Comparison of ENCODE assay signal across 11 cellular contexts in genomic region chr6:88141641-88142298, GRCh38. TPM values are rescaled to one million over a fixed set of nuclear protein-coding genes. Genes with fewer than 3 reads are reported as not detected.
DNase-seq lines count a peak whose midpoint lies in the region; ATAC-seq, FAIRE-seq and TF ChIP-seq lines count a peak whose summit lies in the region.
"Had no signal": no experiment of that assay in that cellular context is flagged by ENCODE, and none has a peak within 500 bp of the region (broad histone marks: within the 10 kb centered on the region; RNA-seq: fewer than 3 reads in every experiment).

No MANE protein-coding gene starts in this region.

- H3K27ac Mint-ChIP-seq in T-helper 17 cell = no peak overlapping the region
- H3K27ac Mint-ChIP-seq: activated T-helper 2 cell treated with anti-CD3 and anti-CD28 coated beads, Interferon-gamma antibody, Interleukin-2, Interleukin-4, amounts not matched to agents 10 μg/mL and 5 μg/mL and 100 μg/mL, durations not matched to agents 14 hours and 24 hours and 36 hours had no signal

- intact Hi-C loops in left colon (cut with DNase I, micrococcal nuclease) = no loop called here

- FAIRE-seq in GM12892 (lab: Jason Lieb, UNC) = peak; percentile 99

- DNase-seq in GM12892 (ENCODE audit: insufficient read length) (peak; percentile 34), T-helper 17 cell (no peak), NCI-H446 treated with DMSO at 0.1 percent for 48 hours (lab: John Stamatoyannopoulos, UW) (no peak), left colon (no peak), NCI-H2081 treated with DMSO at 0.1 percent for 48 hours (lab: John Stamatoyannopoulos, UW) (no peak), cerebellar nuclear complex (lab: John Stamatoyannopoulos, UW) (no peak)
- DNase-seq: NCI-H2107 had no signal

- H3K4me3 Mint-ChIP-seq in T-helper 17 cell = no peak overlapping the region

- peaks cover 21% of the 10 kb centered on the region for H3K27me3 Mint-ChIP-seq in T-helper 17 cell

- H3K9me3 ChIP-seq in T-helper 17 cell (ENCODE audit: control insufficient read depth, low read length, poor library complexity, severe bottlenecking) = no peaks in the 10 kb centered on the region

- H3K4me1 Mint-ChIP-seq in T-helper 17 cell = peaks cover 2% of the 10 kb centered on the region

- TF ChIP-seq POLR2A in GM12892 (IDR thresholded peaks at IDR 0.05; ENCODE audit: low read depth, low read length) = no peak

- no peaks in the 10 kb centered on the region for H3K36me3 Mint-ChIP-seq in T-helper 17 cell (ENCODE audit: low read depth)

- peak; percentile 91 for ATAC-seq in GM19468 (IDR thresholded peaks at IDR 0.05; ENCODE audit: extremely low read depth, unreplicated experiment)
- peak; percentile 84 for ATAC-seq in HG03045 (IDR thresholded peaks at IDR 0.05; ENCODE audit: unreplicated experiment)
- ATAC-seq in T-helper 17 cell = peak; percentile 84
- no peak for ATAC-seq in left colon

RNA-seq across cellular contexts. Expression of gene CNR1, which starts 24.4 kb away (rescaled TPM):
- 3.4 TPM for polyA plus RNA-seq in GM12892 (2012; ENCODE audit: missing spikeins)
- total RNA-seq in T-helper 17 cell = under 1 TPM in 1 of 2 donors, not detected in 1; 0.07 TPM
- total RNA-seq in left colon = 1 to 10 TPM; 1.1 to 3.4 TPM
- total RNA-seq: activated T-helper 2 cell treated with anti-CD3 and anti-CD28 coated beads, Interferon-gamma antibody, Interleukin-2, Interleukin-4, amounts not matched to agents 10 μg/mL and 5 μg/mL and 100 μg/mL, durations not matched to agents 14 hours and 24 hours and 36 hours; T-helper 1 cell treated with Interleukin-12 subunit alpha and Interleukin-12 subunit beta and Interleukin-4 antibody, amounts not matched to agents 30 ng/mL and 1 ng/mL, for 36 hours had no signal
